ENCODE assay signal across 1 cellular context in the genomic region with DNA sequence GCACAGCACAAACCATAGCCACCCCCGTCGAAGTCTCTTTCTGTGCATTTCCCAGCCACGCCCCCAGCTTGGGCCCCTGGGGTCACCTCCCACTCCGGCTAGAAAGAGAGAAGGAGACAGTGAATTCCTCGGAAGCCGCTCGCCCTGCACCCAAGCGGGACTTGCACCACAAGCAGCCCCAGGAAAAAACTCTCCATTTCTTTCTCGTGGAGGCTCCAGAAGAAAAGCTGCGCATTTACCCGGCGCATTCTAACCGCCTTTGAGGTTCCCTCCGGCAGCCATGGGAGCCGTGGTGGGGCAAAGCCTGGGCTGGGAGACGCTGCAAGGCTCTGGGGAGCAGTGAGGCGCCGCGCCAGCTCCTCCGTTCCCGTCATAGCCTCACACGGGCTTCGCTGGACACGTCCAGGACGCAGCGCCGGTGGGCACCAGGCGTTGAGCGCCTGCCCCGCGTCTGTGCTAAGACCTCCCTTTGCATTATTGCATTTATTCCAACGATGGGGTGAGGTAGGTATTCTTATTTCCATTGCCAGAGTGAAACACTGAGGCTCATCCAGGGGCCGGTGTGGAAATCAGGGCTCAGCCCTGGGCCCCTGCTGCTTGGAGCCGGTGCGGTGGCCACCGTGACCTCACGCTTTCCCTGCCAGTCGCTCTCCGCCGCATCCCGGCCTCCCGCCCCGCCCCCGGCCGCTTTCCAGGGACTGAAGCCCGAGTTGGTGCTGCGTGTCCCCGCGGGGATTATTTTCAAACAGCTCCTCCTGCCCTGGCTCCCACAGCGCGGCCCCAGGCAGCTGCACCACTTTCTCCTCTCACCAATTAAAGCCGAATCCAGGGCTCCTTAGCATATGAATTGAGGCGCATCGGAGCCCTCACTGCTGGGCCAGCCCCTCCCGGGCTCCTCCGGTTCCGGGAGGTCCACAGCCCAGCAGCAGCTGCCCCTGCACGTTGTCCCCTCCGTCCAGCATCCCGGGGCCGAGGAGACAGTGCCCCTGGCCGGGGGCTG.
TF ChIP-seq lines count a peak whose summit lies in the region.

No MANE protein-coding gene starts in this region.

TF ChIP-seq in HepG2, 621 proteins besides CTCF, POLR2A, EP300 and RAD21 (continued from another document):
- TF ChIP-seq, protein P1, sequence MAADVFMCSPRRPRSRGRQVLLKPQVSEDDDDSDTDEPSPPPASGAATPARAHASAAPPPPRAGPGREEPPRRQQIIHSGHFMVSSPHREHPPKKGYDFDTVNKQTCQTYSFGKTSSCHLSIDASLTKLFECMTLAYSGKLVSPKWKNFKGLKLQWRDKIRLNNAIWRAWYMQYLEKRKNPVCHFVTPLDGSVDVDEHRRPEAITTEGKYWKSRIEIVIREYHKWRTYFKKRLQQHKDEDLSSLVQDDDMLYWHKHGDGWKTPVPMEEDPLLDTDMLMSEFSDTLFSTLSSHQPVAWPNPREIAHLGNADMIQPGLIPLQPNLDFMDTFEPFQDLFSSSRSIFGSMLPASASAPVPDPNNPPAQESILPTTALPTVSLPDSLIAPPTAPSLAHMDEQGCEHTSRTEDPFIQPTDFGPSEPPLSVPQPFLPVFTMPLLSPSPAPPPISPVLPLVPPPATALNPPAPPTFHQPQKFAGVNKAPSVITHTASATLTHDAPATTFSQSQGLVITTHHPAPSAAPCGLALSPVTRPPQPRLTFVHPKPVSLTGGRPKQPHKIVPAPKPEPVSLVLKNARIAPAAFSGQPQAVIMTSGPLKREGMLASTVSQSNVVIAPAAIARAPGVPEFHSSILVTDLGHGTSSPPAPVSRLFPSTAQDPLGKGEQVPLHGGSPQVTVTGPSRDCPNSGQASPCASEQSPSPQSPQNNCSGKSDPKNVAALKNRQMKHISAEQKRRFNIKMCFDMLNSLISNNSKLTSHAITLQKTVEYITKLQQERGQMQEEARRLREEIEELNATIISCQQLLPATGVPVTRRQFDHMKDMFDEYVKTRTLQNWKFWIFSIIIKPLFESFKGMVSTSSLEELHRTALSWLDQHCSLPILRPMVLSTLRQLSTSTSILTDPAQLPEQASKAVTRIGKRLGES (CRISPR knock-in tag; IDR thresholded peaks at IDR 0.05; ENCODE audit: borderline replicate concordance) = no peak
- TF ChIP-seq KDM5B (CRISPR knock-in tag; IDR thresholded peaks at IDR 0.05; ENCODE audit: borderline replicate concordance) (peak; percentile 15; the same call in 1 of the 2 replicates), MIER2 (CRISPR knock-in tag; IDR thresholded peaks at IDR 0.05) (0 out of 2 replicates have a peak, but pooled peaks have one; percentile 19), CAMTA2 (CRISPR knock-in tag; IDR thresholded peaks at IDR 0.05; ENCODE audit: borderline replicate concordance) (no peak), HNRNPLL (IDR thresholded peaks at IDR 0.05; ENCODE audit: low read depth, low read length, poor library complexity, severe bottlenecking) (peak; percentile 31), NCOR1 (IDR thresholded peaks at IDR 0.05; ENCODE audit: borderline replicate concordance, low read length) (peak; percentile 39; the same call in 1 of the 2 replicates), KLF13 (CRISPR knock-in tag; IDR thresholded peaks at IDR 0.05) (no peak), ZNF44 (CRISPR knock-in tag; IDR thresholded peaks at IDR 0.05) (no peak), ARHGAP35 (CRISPR knock-in tag; IDR thresholded peaks at IDR 0.05; ENCODE audit: borderline replicate concordance) (no peak), ZSCAN9 (CRISPR knock-in tag; IDR thresholded peaks at IDR 0.05; ENCODE audit: borderline replicate concordance) (0 out of 2 replicates have a peak, but pooled peaks have one; percentile 17), ZFP82 (CRISPR knock-in tag; IDR thresholded peaks at IDR 0.05; ENCODE audit: borderline replicate concordance) (no peak), ZNF768 (CRISPR knock-in tag; IDR thresholded peaks at IDR 0.05) (0 out of 2 replicates have a peak, but pooled peaks have one; percentile 32), ZFY (CRISPR knock-in tag; IDR thresholded peaks at IDR 0.05) (peak; percentile 35; the same call in 1 of the 2 replicates), MIER3 (CRISPR knock-in tag; IDR thresholded peaks at IDR 0.05; ENCODE audit: borderline replicate concordance) (peak; percentile 30; the same call in 1 of the 2 replicates), MED13 (CRISPR knock-in tag; IDR thresholded peaks at IDR 0.05) (no peak), NR1H2 (CRISPR knock-in tag; IDR thresholded peaks at IDR 0.05; ENCODE audit: borderline replicate concordance, low read depth) (no peak), SMAD1 (CRISPR knock-in tag; IDR thresholded peaks at IDR 0.05; ENCODE audit: borderline replicate concordance, low read depth) (no peak), ZNF891 (CRISPR knock-in tag; IDR thresholded peaks at IDR 0.05) (no peak), MAZ (IDR thresholded peaks at IDR 0.05; ENCODE audit: borderline replicate concordance, low read depth, low read length) (no peak), MAZ (CRISPR knock-in tag; IDR thresholded peaks at IDR 0.05; ENCODE audit: low read depth) (peak; percentile 43; the same call in 1 of the 2 replicates), ZNF570 (CRISPR knock-in tag; IDR thresholded peaks at IDR 0.05; ENCODE audit: borderline replicate concordance) (no peak), KDM1A (CRISPR knock-in tag; IDR thresholded peaks at IDR 0.05) (no peak), ZNF766 (CRISPR knock-in tag; IDR thresholded peaks at IDR 0.05; ENCODE audit: borderline replicate concordance) (no peak), ZNF552 (CRISPR knock-in tag; IDR thresholded peaks at IDR 0.05; ENCODE audit: borderline replicate concordance) (no peak; the same call in 1 of the 2 replicates), KDM3A (CRISPR knock-in tag; IDR thresholded peaks at IDR 0.05; ENCODE audit: low read depth) (no peak), TEAD2 (CRISPR knock-in tag; IDR thresholded peaks at IDR 0.05) (no peak)
- TF ChIP-seq, protein P2, sequence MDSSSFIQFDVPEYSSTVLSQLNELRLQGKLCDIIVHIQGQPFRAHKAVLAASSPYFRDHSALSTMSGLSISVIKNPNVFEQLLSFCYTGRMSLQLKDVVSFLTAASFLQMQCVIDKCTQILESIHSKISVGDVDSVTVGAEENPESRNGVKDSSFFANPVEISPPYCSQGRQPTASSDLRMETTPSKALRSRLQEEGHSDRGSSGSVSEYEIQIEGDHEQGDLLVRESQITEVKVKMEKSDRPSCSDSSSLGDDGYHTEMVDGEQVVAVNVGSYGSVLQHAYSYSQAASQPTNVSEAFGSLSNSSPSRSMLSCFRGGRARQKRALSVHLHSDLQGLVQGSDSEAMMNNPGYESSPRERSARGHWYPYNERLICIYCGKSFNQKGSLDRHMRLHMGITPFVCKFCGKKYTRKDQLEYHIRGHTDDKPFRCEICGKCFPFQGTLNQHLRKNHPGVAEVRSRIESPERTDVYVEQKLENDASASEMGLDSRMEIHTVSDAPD (CRISPR knock-in tag; IDR thresholded peaks at IDR 0.05) = no peak
- TF ChIP-seq, protein P3, sequence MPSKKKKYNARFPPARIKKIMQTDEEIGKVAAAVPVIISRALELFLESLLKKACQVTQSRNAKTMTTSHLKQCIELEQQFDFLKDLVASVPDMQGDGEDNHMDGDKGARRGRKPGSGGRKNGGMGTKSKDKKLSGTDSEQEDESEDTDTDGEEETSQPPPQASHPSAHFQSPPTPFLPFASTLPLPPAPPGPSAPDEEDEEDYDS (CRISPR knock-in tag; IDR thresholded peaks at IDR 0.05) = peak; percentile 60
- TF ChIP-seq, protein P4, sequence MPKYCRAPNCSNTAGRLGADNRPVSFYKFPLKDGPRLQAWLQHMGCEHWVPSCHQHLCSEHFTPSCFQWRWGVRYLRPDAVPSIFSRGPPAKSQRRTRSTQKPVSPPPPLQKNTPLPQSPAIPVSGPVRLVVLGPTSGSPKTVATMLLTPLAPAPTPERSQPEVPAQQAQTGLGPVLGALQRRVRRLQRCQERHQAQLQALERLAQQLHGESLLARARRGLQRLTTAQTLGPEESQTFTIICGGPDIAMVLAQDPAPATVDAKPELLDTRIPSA (CRISPR knock-in tag; IDR thresholded peaks at IDR 0.05; ENCODE audit: borderline replicate concordance) = no peak
- TF ChIP-seq, protein P5, sequence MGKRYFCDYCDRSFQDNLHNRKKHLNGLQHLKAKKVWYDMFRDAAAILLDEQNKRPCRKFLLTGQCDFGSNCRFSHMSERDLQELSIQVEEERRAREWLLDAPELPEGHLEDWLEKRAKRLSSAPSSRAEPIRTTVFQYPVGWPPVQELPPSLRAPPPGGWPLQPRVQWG (CRISPR knock-in tag; IDR thresholded peaks at IDR 0.05; ENCODE audit: borderline replicate concordance, low read depth) = no peak
- TF ChIP-seq, protein P6, sequence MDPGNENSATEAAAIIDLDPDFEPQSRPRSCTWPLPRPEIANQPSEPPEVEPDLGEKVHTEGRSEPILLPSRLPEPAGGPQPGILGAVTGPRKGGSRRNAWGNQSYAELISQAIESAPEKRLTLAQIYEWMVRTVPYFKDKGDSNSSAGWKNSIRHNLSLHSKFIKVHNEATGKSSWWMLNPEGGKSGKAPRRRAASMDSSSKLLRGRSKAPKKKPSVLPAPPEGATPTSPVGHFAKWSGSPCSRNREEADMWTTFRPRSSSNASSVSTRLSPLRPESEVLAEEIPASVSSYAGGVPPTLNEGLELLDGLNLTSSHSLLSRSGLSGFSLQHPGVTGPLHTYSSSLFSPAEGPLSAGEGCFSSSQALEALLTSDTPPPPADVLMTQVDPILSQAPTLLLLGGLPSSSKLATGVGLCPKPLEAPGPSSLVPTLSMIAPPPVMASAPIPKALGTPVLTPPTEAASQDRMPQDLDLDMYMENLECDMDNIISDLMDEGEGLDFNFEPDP (CRISPR knock-in tag; conservative IDR thresholded peaks at IDR 0.05) = no peak
- TF ChIP-seq, protein P7, sequence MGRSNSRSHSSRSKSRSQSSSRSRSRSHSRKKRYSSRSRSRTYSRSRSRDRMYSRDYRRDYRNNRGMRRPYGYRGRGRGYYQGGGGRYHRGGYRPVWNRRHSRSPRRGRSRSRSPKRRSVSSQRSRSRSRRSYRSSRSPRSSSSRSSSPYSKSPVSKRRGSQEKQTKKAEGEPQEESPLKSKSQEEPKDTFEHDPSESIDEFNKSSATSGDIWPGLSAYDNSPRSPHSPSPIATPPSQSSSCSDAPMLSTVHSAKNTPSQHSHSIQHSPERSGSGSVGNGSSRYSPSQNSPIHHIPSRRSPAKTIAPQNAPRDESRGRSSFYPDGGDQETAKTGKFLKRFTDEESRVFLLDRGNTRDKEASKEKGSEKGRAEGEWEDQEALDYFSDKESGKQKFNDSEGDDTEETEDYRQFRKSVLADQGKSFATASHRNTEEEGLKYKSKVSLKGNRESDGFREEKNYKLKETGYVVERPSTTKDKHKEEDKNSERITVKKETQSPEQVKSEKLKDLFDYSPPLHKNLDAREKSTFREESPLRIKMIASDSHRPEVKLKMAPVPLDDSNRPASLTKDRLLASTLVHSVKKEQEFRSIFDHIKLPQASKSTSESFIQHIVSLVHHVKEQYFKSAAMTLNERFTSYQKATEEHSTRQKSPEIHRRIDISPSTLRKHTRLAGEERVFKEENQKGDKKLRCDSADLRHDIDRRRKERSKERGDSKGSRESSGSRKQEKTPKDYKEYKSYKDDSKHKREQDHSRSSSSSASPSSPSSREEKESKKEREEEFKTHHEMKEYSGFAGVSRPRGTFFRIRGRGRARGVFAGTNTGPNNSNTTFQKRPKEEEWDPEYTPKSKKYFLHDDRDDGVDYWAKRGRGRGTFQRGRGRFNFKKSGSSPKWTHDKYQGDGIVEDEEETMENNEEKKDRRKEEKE (IDR thresholded peaks at IDR 0.05) = no peak
- TF ChIP-seq, protein P8, sequence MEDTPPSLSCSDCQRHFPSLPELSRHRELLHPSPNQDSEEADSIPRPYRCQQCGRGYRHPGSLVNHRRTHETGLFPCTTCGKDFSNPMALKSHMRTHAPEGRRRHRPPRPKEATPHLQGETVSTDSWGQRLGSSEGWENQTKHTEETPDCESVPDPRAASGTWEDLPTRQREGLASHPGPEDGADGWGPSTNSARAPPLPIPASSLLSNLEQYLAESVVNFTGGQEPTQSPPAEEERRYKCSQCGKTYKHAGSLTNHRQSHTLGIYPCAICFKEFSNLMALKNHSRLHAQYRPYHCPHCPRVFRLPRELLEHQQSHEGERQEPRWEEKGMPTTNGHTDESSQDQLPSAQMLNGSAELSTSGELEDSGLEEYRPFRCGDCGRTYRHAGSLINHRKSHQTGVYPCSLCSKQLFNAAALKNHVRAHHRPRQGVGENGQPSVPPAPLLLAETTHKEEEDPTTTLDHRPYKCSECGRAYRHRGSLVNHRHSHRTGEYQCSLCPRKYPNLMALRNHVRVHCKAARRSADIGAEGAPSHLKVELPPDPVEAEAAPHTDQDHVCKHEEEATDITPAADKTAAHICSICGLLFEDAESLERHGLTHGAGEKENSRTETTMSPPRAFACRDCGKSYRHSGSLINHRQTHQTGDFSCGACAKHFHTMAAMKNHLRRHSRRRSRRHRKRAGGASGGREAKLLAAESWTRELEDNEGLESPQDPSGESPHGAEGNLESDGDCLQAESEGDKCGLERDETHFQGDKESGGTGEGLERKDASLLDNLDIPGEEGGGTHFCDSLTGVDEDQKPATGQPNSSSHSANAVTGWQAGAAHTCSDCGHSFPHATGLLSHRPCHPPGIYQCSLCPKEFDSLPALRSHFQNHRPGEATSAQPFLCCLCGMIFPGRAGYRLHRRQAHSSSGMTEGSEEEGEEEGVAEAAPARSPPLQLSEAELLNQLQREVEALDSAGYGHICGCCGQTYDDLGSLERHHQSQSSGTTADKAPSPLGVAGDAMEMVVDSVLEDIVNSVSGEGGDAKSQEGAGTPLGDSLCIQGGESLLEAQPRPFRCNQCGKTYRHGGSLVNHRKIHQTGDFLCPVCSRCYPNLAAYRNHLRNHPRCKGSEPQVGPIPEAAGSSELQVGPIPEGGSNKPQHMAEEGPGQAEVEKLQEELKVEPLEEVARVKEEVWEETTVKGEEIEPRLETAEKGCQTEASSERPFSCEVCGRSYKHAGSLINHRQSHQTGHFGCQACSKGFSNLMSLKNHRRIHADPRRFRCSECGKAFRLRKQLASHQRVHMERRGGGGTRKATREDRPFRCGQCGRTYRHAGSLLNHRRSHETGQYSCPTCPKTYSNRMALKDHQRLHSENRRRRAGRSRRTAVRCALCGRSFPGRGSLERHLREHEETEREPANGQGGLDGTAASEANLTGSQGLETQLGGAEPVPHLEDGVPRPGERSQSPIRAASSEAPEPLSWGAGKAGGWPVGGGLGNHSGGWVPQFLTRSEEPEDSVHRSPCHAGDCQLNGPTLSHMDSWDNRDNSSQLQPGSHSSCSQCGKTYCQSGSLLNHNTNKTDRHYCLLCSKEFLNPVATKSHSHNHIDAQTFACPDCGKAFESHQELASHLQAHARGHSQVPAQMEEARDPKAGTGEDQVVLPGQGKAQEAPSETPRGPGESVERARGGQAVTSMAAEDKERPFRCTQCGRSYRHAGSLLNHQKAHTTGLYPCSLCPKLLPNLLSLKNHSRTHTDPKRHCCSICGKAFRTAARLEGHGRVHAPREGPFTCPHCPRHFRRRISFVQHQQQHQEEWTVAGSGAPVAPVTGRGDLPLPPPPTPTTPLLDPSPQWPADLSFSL (CRISPR knock-in tag; IDR thresholded peaks at IDR 0.05) = 0 out of 2 replicates have a peak, but pooled peaks have one; percentile 12
